In the genomic region with DNA sequence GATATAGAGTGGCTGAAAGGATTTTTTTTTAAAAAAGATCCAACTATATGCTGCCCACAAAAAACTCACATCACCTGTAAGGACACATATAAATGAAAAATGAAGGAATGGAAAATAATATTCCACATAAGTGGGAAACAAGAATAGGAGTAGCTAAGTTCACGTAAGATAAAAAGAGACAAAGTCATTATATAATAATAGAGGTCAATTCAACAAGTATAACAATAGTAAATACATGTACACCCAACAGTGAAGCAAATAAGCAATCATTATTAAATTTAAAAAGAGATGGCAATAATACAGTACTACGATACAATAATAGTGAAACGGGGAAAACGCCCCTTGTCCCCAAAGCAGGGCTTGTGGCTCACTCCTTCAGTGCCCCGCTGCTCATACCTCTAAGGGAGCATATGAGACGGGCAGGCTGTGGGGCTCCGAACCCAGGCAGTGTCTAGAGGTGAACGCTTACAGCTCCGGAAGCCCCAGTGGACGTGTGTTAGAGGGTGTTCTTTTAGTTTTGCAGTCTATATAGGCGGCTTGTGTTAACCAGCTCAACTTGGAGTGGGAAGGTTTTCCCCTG, we compare ENCODE assay signal across 22 cellular contexts. TPM values are rescaled to one million over a fixed set of nuclear protein-coding genes. Genes with fewer than 3 reads are reported as not detected.
"Had no signal": no experiment of that assay in that cellular context is flagged by ENCODE, and none has a peak within 500 bp of the region (broad histone marks: within the 10 kb centered on the region; RNA-seq: fewer than 3 reads in every experiment).

No MANE protein-coding gene starts in this region.

- DNase-seq: activated CD4-positive, alpha-beta memory T cell treated with anti-CD3 and anti-CD28 coated beads, Interleukin-2, amount 10 ng/mL, durations not matched to agents 7 days and 5 days; activated CD4-positive, alpha-beta T cell treated with anti-CD3 and anti-CD28 coated beads for 1 hour; activated gamma-delta T cell; activated naive CD8-positive, alpha-beta T cell treated with anti-CD3 and anti-CD28 coated beads for 36 hours; activated T-cell treated with anti-CD3 and anti-CD28 coated beads, Interleukin-2, amount 50 U/mL, for 48 hours; brain microvascular endothelial cell; dorsolateral prefrontal cortex; glutamatergic neuron; naive thymus-derived CD8-positive, alpha-beta T cell; stimulated activated CD4-positive, alpha-beta T cell treated with anti-CD3 and anti-CD28 coated beads, Interleukin-12 subunit alpha, Interleukin-12 subunit beta, amount 100 ng/mL, for 4 hours; stimulated activated naive CD4-positive, alpha-beta T cell treated with Interleukin-2 at 50 U/mL for 16 hours; SW 1271 had no signal

- H3K27ac Mint-ChIP-seq: activated CD4-positive, alpha-beta memory T cell treated with anti-CD3 and anti-CD28 coated beads, Interleukin-2, amount 10 ng/mL, durations not matched to agents 7 days and 5 days; activated naive CD8-positive, alpha-beta T cell treated with anti-CD3 and anti-CD28 coated beads for 36 hours had no signal

- H3K4me1 ChIP-seq: esophagus muscularis mucosa, suprapubic skin had no signal

- H3K36me3 ChIP-seq: brain microvascular endothelial cell, esophagus muscularis mucosa, suprapubic skin had no signal

- H3K4me3 ChIP-seq: dorsolateral prefrontal cortex, esophagus muscularis mucosa, lung, suprapubic skin had no signal

- H3K27ac ChIP-seq: brain microvascular endothelial cell, dorsolateral prefrontal cortex, esophagus muscularis mucosa, suprapubic skin had no signal

- H3K27me3 ChIP-seq: brain microvascular endothelial cell had no signal

- ATAC-seq: naive thymus-derived CD8-positive, alpha-beta T cell; sciatic nerve had no signal

- H3K4me1 Mint-ChIP-seq: activated CD4-positive, alpha-beta memory T cell treated with anti-CD3 and anti-CD28 coated beads, Interleukin-2, amount 10 ng/mL, durations not matched to agents 7 days and 5 days; activated naive CD8-positive, alpha-beta T cell treated with anti-CD3 and anti-CD28 coated beads for 36 hours; naive thymus-derived CD8-positive, alpha-beta T cell had no signal

- H3K4me3 Mint-ChIP-seq: activated CD4-positive, alpha-beta memory T cell treated with anti-CD3 and anti-CD28 coated beads, Interleukin-2, amount 10 ng/mL, durations not matched to agents 7 days and 5 days; activated naive CD8-positive, alpha-beta T cell treated with anti-CD3 and anti-CD28 coated beads for 36 hours had no signal

RNA-seq across cellular contexts. Expression of gene BTNL9, which starts 12.5 kb away (rescaled TPM):
- total RNA-seq: activated CD4-positive, alpha-beta memory T cell treated with anti-CD3 and anti-CD28 coated beads, Interleukin-2, amount 10 ng/mL, durations not matched to agents 7 days and 5 days; chondrocyte; fibroblast of villous mesenchyme; osteoblast had no signal
- polyA plus RNA-seq: naive thymus-derived CD8-positive, alpha-beta T cell had no signal

RNA-seq across cellular contexts. Expression of gene BTNL3, which starts 38.9 kb away (rescaled TPM):
- total RNA-seq: activated CD4-positive, alpha-beta memory T cell treated with anti-CD3 and anti-CD28 coated beads, Interleukin-2, amount 10 ng/mL, durations not matched to agents 7 days and 5 days; activated naive CD8-positive, alpha-beta T cell treated with anti-CD3 and anti-CD28 coated beads for 36 hours; chondrocyte; fibroblast of villous mesenchyme; mononuclear cell; naive thymus-derived CD8-positive, alpha-beta T cell; osteoblast; pulmonary artery endothelial cell; sciatic nerve; suprapubic skin; ureter had no signal
- polyA plus RNA-seq: naive thymus-derived CD8-positive, alpha-beta T cell had no signal
